Comparison of ENCODE assay signal across 8 cellular contexts in the genomic region with DNA sequence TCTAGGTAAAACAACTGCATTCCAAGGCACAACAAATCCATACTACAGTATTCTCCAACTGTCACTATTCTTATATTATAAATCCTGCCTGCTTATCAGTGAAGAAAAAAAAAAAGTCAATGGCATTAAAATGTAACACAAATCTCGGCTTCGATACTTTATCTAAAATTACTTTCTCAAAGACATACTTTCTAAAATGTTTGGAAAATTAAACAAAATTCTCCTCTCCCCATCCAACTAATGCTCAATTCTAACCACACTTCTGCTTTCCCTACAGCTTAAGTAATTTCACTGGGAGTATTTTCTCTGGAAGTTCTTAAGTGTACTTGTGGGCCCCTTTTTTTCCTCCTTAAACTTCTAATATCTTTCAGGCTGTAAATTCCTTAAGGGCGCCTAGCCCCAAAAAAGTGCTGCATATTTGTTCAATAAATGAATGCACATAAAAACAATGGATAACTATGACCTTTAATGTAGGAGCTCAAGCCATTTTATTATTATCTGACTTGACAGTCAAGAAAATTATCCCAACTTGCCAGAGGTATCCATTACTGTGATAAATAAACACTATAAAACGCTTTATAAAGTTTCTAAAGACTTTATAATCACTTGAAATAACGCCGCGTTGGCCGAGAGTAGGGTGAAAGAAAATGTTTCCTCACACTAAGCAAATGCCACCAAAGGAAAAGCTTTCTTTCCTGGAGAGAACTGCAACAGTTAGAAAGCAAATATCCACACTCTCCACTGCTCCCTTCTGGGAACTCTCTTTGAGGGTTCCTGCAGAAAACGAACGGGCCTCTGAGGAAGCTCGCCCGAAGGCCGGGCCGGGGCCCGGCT. TPM values are rescaled to one million over a fixed set of nuclear protein-coding genes. Genes with fewer than 3 reads are reported as not detected.
DNase-seq lines count a peak whose midpoint lies in the region; ATAC-seq and TF ChIP-seq lines count a peak whose summit lies in the region.

No MANE protein-coding gene starts in this region.

- H3K79me2 ChIP-seq in smooth muscle cell (ENCODE audit: low read depth): peaks cover 54% of the 10 kb centered on the region

- WGBS in right cardiac atrium: 4% methylated on average over 15 of the region's 15 CpGs
- 10% methylated on average over 15 of the region's 15 CpGs for WGBS in smooth muscle cell (ENCODE audit: low lambda C conversion rate)

- H3K36me3 ChIP-seq in smooth muscle cell (ENCODE audit: low read depth): no peaks in the 10 kb centered on the region

- H3K27ac ChIP-seq in right cardiac atrium (ENCODE audit: low read length): peak overlapping the region; percentile 80
- H3K27ac ChIP-seq in smooth muscle cell (ENCODE audit: low read depth): peak overlapping the region; percentile 70

- H3K9me3 Mint-ChIP-seq in activated naive CD4-positive, alpha-beta T cell treated with anti-CD3 and anti-CD28 coated beads, Interleukin-2, amount 10 ng/mL, durations not matched to agents 7 days and 5 days: no peaks in the 10 kb centered on the region
- H3K9me3 Mint-ChIP-seq in activated naive CD4-positive, alpha-beta T cell treated with anti-CD3 and anti-CD28 coated beads, Interleukin-2, amount 50 U/mL, for 72 hours: no peaks in the 10 kb centered on the region
- no peaks in the 10 kb centered on the region for H3K9me3 Mint-ChIP-seq in WTC11

- H3K9me3 ChIP-seq in right cardiac atrium (ENCODE audit: control insufficient read depth, low read length): no peaks in the 10 kb centered on the region
- H3K9me3 ChIP-seq in smooth muscle cell (replicated peaks; ENCODE audit: low read depth): no peaks in the 10 kb centered on the region

- TF ChIP-seq CTCF in WTC11 (IDR thresholded peaks at IDR 0.05) (no peak), smooth muscle cell (IDR thresholded peaks at IDR 0.05; ENCODE audit: borderline replicate concordance, insufficient read depth, poor library complexity, severe bottlenecking) (no peak)

- POLR2A ChIA-PET in WTC11 (lab: Charles Lee): interaction anchor here (1.1 to 2.0 kb wide), 5 partner anchors 7 to 211 kb away, joined by 3 to 15 read pairs (median 7); a partner anchor contains a TSS

- H3K4me1 Mint-ChIP-seq in activated naive CD4-positive, alpha-beta T cell treated with anti-CD3 and anti-CD28 coated beads, Interleukin-2, amount 10 ng/mL, durations not matched to agents 7 days and 5 days: peaks cover 22% of the 10 kb centered on the region
- peaks cover 26% of the 10 kb centered on the region for H3K4me1 Mint-ChIP-seq in WTC11

- DNase-seq in activated naive CD4-positive, alpha-beta T cell treated with anti-CD3 and anti-CD28 coated beads, Interleukin-2, amount 10 ng/mL, durations not matched to agents 7 days and 5 days: no peak
- DNase-seq in activated naive CD4-positive, alpha-beta T cell treated with anti-CD3 and anti-CD28 coated beads, Interleukin-2, amount 50 U/mL, for 72 hours (ENCODE audit: low spot score in 2 of 2): no peak
- DNase-seq in WTC11 (ENCODE audit: low spot score): no peak
- no peak for DNase-seq in right cardiac atrium
- DNase-seq in smooth muscle cell (lab: John Stamatoyannopoulos, UW; ENCODE audit: unreplicated experiment): no peak
- no peak for DNase-seq in inferior parietal cortex (ENCODE audit: extremely low spot score)
- DNase-seq in stimulated activated CD4-positive, alpha-beta T cell treated with anti-CD3 and anti-CD28 coated beads, Interleukin-1b, Interleukin-23, amount 100 ng/mL, for 48 hours: no peak
- no peak for DNase-seq in left colon

- H3K27me3 Mint-ChIP-seq in activated naive CD4-positive, alpha-beta T cell treated with anti-CD3 and anti-CD28 coated beads, Interleukin-2, amount 10 ng/mL, durations not matched to agents 7 days and 5 days: peaks cover 6% of the 10 kb centered on the region
- H3K27me3 Mint-ChIP-seq in WTC11 (ENCODE audit: low read depth): no peaks in the 10 kb centered on the region

- no peaks in the 10 kb centered on the region for H3F3A ChIP-seq in smooth muscle cell (ENCODE audit: low read depth)

- H3K4me2 ChIP-seq in smooth muscle cell: peak overlapping the region; percentile 91

- H3K27me3 ChIP-seq in right cardiac atrium (ENCODE audit: control insufficient read depth, insufficient read depth) (no peaks in the 10 kb centered on the region), smooth muscle cell (ENCODE audit: low read depth) (no peaks in the 10 kb centered on the region)

- peaks cover 33% of the 10 kb centered on the region for H4K20me1 ChIP-seq in smooth muscle cell (ENCODE audit: low read depth)

- H2AFZ ChIP-seq in smooth muscle cell (ENCODE audit: low read depth): peak overlapping the region; percentile 19

- intact Hi-C loops in right cardiac atrium (cut with DNase I) (no loop called here), left colon (cut with DNase I, micrococcal nuclease) (no loop called here)

- H3K4me3 Mint-ChIP-seq in activated naive CD4-positive, alpha-beta T cell treated with anti-CD3 and anti-CD28 coated beads, Interleukin-2, amount 10 ng/mL, durations not matched to agents 7 days and 5 days: peak overlapping the region; percentile 96
- H3K4me3 Mint-ChIP-seq in WTC11: peak overlapping the region; percentile 90

- ATAC-seq in activated naive CD4-positive, alpha-beta T cell treated with anti-CD3 and anti-CD28 coated beads, Interleukin-2, amount 50 U/mL, for 72 hours: no peak
- ATAC-seq in WTC11: no peak
- no peak for ATAC-seq in right cardiac atrium
- no peak for ATAC-seq in left colon

- H3K9ac ChIP-seq in smooth muscle cell (ENCODE audit: low read depth): peak overlapping the region; percentile 82

- no peaks in the 10 kb centered on the region for H3K36me3 Mint-ChIP-seq in activated naive CD4-positive, alpha-beta T cell treated with anti-CD3 and anti-CD28 coated beads, Interleukin-2, amount 10 ng/mL, durations not matched to agents 7 days and 5 days
- H3K36me3 Mint-ChIP-seq in activated naive CD4-positive, alpha-beta T cell treated with anti-CD3 and anti-CD28 coated beads, Interleukin-2, amount 50 U/mL, for 72 hours: peaks cover 0 to 6% of the 10 kb centered on the region in 2 donors
- no peaks in the 10 kb centered on the region for H3K36me3 Mint-ChIP-seq in WTC11

- H3K4me3 ChIP-seq in right cardiac atrium (ENCODE audit: low read length) (peak overlapping the region; percentile 75), smooth muscle cell (peak overlapping the region; percentile 84)

- H3K27ac Mint-ChIP-seq in activated naive CD4-positive, alpha-beta T cell treated with anti-CD3 and anti-CD28 coated beads, Interleukin-2, amount 10 ng/mL, durations not matched to agents 7 days and 5 days: no peak overlapping the region
- H3K27ac Mint-ChIP-seq in activated naive CD4-positive, alpha-beta T cell treated with anti-CD3 and anti-CD28 coated beads, Interleukin-2, amount 50 U/mL, for 72 hours: peak overlapping the region in 1 of 2 donors; percentile 93
- H3K27ac Mint-ChIP-seq in WTC11: 0 out of 2 replicates have a peak overlapping the region, but pooled peaks have one; percentile 62

- CTCF ChIA-PET in activated naive CD4-positive, alpha-beta T cell treated with anti-CD3 and anti-CD28 coated beads, Interleukin-2, amount 10 ng/mL, durations not matched to agents 7 days and 5 days (lab: Charles Lee): interaction anchor here (1.0 to 1.2 kb wide), 6 partner anchors 23 to 210 kb away, joined by 3 to 6 read pairs (median 3); no protein-coding TSS in a partner anchor
- CTCF ChIA-PET in WTC11 (lab: Charles Lee): interaction anchor here (1.1 to 1.4 kb wide), 6 partner anchors 13 to 654 kb away, joined by 3 to 6 read pairs (median 4); a partner anchor contains a TSS

- H3K4me1 ChIP-seq in right cardiac atrium (ENCODE audit: control insufficient read depth, insufficient read depth, low read length) (no peaks in the 10 kb centered on the region), smooth muscle cell (ENCODE audit: low read depth) (peaks cover 11% of the 10 kb centered on the region)

TF ChIP-seq in WTC11, 78 proteins besides CTCF, POLR2A, EP300 and RAD21 (continues in another document):
- TF ChIP-seq FOXK1 (CRISPR knock-in tag; IDR thresholded peaks at IDR 0.05): no peak
- TF ChIP-seq FOXJ3 (CRISPR knock-in tag; IDR thresholded peaks at IDR 0.05; ENCODE audit: borderline replicate concordance): no peak
- TF ChIP-seq SMAD4 (CRISPR knock-in tag; IDR thresholded peaks at IDR 0.05): no peak
- no peak for TF ChIP-seq ZNF263 (CRISPR knock-in tag; IDR thresholded peaks at IDR 0.05; ENCODE audit: low read depth)
- TF ChIP-seq ZNF671 (CRISPR knock-in tag; IDR thresholded peaks at IDR 0.05): no peak
- no peak for TF ChIP-seq TCF7 (CRISPR knock-in tag; IDR thresholded peaks at IDR 0.05; ENCODE audit: low read depth)
- TF ChIP-seq MYBL2 (CRISPR knock-in tag; IDR thresholded peaks at IDR 0.05): no peak
- no peak for TF ChIP-seq EMX1 (CRISPR knock-in tag; IDR thresholded peaks at IDR 0.05)
- TF ChIP-seq, protein P1, sequence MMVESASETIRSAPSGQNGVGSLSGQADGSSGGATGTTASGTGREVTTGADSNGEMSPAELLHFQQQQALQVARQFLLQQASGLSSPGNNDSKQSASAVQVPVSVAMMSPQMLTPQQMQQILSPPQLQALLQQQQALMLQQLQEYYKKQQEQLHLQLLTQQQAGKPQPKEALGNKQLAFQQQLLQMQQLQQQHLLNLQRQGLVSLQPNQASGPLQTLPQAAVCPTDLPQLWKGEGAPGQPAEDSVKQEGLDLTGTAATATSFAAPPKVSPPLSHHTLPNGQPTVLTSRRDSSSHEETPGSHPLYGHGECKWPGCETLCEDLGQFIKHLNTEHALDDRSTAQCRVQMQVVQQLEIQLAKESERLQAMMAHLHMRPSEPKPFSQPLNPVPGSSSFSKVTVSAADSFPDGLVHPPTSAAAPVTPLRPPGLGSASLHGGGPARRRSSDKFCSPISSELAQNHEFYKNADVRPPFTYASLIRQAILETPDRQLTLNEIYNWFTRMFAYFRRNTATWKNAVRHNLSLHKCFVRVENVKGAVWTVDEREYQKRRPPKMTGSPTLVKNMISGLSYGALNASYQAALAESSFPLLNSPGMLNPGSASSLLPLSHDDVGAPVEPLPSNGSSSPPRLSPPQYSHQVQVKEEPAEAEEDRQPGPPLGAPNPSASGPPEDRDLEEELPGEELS (CRISPR knock-in tag; IDR thresholded peaks at IDR 0.05): no peak
- no peak for TF ChIP-seq HMGA2 (CRISPR knock-in tag; IDR thresholded peaks at IDR 0.05)

RNA-seq across cellular contexts. Expression of a gene that starts 1.0 kb away (rescaled TPM):
- 10 to 100 TPM in 1 of 2 donors, 1 to 10 TPM in 1; 9.9 to 12.7 TPM for total RNA-seq in activated naive CD4-positive, alpha-beta T cell treated with anti-CD3 and anti-CD28 coated beads, Interleukin-2, amount 50 U/mL, for 72 hours
- total RNA-seq in WTC11 (2021) (29.6 to 36.2 TPM (median 31.6 TPM) in 3 replicates), right cardiac atrium (10 to 100 TPM; 34.0 to 54.1 (median 41.3) TPM), smooth muscle cell (49.8 and 72.2 TPM in 2 replicates), left colon (10 to 100 TPM; 60.4 to 69.6 TPM)
- polyA plus RNA-seq in right cardiac atrium (15.0 TPM), smooth muscle cell (25.4 and 28.5 TPM in 2 replicates)

RNA-seq across cellular contexts. Expression of a gene that starts 37.9 kb away (rescaled TPM):
- 10 to 100 TPM in 1 of 2 donors, 1 to 10 TPM in 1; 8.6 to 22.8 TPM for total RNA-seq in activated naive CD4-positive, alpha-beta T cell treated with anti-CD3 and anti-CD28 coated beads, Interleukin-2, amount 50 U/mL, for 72 hours
- total RNA-seq in WTC11 (2021) (16.7 to 18.5 TPM (median 17.9 TPM) in 3 replicates), right cardiac atrium (10 to 100 TPM in 1 of 4 donors, 1 to 10 TPM in 3; 7.9 to 10.7 (median 9.3) TPM), smooth muscle cell (30.0 and 30.4 TPM in 2 replicates), left colon (10 to 100 TPM; 11.8 to 14.6 TPM)
- polyA plus RNA-seq in right cardiac atrium (7.0 TPM), smooth muscle cell (8.1 and 8.6 TPM in 2 replicates)
